ENCODE assay signal across 8 cellular contexts in the genomic region with DNA sequence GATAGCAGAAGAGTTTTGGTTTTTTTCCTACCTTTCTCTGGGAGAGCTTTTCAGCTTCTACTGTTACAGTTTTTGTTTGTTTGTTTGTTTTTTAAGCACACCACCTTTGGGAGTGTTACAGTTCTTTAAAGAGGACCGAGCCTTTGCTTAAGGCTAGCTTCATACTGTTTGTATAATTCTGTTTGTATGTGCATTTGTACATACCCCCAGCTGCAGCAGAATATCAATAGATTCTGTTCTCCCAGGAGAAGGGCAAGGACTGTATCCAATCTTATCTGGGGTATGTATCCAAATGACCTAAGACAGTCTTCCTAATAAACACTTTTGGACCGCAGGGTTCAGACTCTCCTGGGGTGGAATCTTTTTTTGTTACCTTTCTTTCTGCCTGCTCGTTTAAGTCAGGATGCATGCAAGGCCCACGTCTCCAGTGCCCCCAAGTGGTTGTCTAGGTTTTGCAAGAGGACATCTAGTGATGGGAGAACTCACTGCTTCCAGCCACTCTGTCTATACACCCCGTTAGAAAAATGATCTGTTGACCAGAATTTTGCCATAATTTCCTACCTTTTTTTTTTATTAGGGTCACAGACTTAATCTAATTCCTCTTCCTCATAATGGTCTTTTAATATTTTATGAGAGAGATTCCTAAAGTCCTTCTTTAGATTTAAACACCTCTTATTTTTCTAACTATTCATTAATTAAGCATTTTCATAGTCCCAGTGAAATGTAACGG. TPM values are rescaled to one million over a fixed set of nuclear protein-coding genes. Genes with fewer than 3 reads are reported as not detected.
DNase-seq lines count a peak whose midpoint lies in the region; ATAC-seq and FAIRE-seq lines count a peak whose summit lies in the region.

No MANE protein-coding gene starts in this region.

- no peaks in the 10 kb centered on the region for H3K36me3 ChIP-seq in ACC112 (ENCODE audit: insufficient read depth, low read length)

- H3K4me3 ChIP-seq in ACC112 (ENCODE audit: low read depth, low read length): no peak overlapping the region

- H3K4me1 ChIP-seq in ACC112 (ENCODE audit: control insufficient read depth, insufficient read depth, low read length, unreplicated experiment): no peaks in the 10 kb centered on the region

- FAIRE-seq in GM18507 (lab: Jason Lieb, UNC): peak; percentile 80

- H3K79me2 ChIP-seq in ACC112 (ENCODE audit: control insufficient read depth, insufficient read depth, low read length, unreplicated experiment): peaks cover 15% of the 10 kb centered on the region

- peak; percentile 29 for DNase-seq in GM18507 (ENCODE audit: extremely low spot score, insufficient read length, low read depth)
- DNase-seq in NCI-H748 (lab: John Stamatoyannopoulos, UW; ENCODE audit: unreplicated experiment): peak; percentile 69
- DNase-seq in activated CD4-positive, alpha-beta T cell treated with anti-CD3 and anti-CD28 coated beads, Interleukin-2, amount 50 U/mL, for 1 hour: peak; percentile 63
- DNase-seq in dermis microvascular lymphatic vessel endothelial cell (ENCODE audit: low read depth in 2 of 2): peak; percentile 51 to 75
- DNase-seq in lung microvascular endothelial cell (ENCODE audit: low read depth in 2 of 2): peak; percentile 82 to 83
- peak; percentile 74 for DNase-seq in stimulated activated CD8-positive, alpha-beta memory T cell treated with anti-CD3 and anti-CD28 coated beads, Interleukin-4, amount 100 ng/mL, for 48 hours

- H2AFZ ChIP-seq in ACC112 (ENCODE audit: low read length, unreplicated experiment): peak overlapping the region; percentile 28

- H3K27ac ChIP-seq in ACC112 (ENCODE audit: low read depth, low read length): no peak overlapping the region

- H3K27me3 ChIP-seq in ACC112 (ENCODE audit: insufficient read depth, low read length): no peaks in the 10 kb centered on the region

- peak; percentile 82 for ATAC-seq in HG03342 (IDR thresholded peaks at IDR 0.05; ENCODE audit: unreplicated experiment)

RNA-seq across cellular contexts. Expression of gene NRF1, which starts 23.9 kb away (rescaled TPM):
- 9.9 and 16.8 TPM in 2 replicates for total RNA-seq in dermis microvascular lymphatic vessel endothelial cell
- total RNA-seq in lung microvascular endothelial cell: 7.8 and 12.9 TPM in 2 replicates

Comparison
In these comparisons a context has a peak if more than half of its experiments do, and no peak if none do; other contexts are left out.
1. DNase-seq: peak in every context shown above with its lines; median percentile 82 in lung microvascular endothelial cell; 74 in stimulated activated CD8-positive, alpha-beta memory T cell treated with anti-CD3 and anti-CD28 coated beads, Interleukin-4, amount 100 ng/mL, for 48 hours; 69 in NCI-H748; 63 in activated CD4-positive, alpha-beta T cell treated with anti-CD3 and anti-CD28 coated beads, Interleukin-2, amount 50 U/mL, for 1 hour; 63 in dermis microvascular lymphatic vessel endothelial cell; 29 in GM18507.